16 cellular contexts compared by ENCODE assay signal in genomic region chr15:32636410-32636809, GRCh38. TPM values are rescaled to one million over a fixed set of nuclear protein-coding genes. Genes with fewer than 3 reads are reported as not detected.
"Had no signal": no experiment of that assay in that cellular context is flagged by ENCODE, and none has a peak within 500 bp of the region (broad histone marks: within the 10 kb centered on the region; RNA-seq: fewer than 3 reads in every experiment).

No MANE protein-coding gene starts in this region.

- H3K27ac ChIP-seq: body of pancreas, epithelial cell of prostate, gastrocnemius medialis, heart left ventricle, ovary, upper lobe of right lung, WERI-Rb-1 had no signal

- H3K4me3 Mint-ChIP-seq: activated naive CD8-positive, alpha-beta T cell; endodermal cell; naive thymus-derived CD8-positive, alpha-beta T cell; stimulated activated memory B cell treated with anti-CD40 and anti-IgM and Interleukin-4, amounts not matched to agents 10 μg/mL and 1 μg/mL and 100 μg/mL, for 72 hours; T-helper 17 cell had no signal

- H3K36me3 ChIP-seq: gastrocnemius medialis, ovary, upper lobe of right lung had no signal

- H3K4me1 ChIP-seq: body of pancreas, gastrocnemius medialis, heart left ventricle, upper lobe of right lung had no signal

- H3K27me3 ChIP-seq: body of pancreas, ovary had no signal

- H3K9me3 Mint-ChIP-seq: endodermal cell; naive thymus-derived CD8-positive, alpha-beta T cell; stimulated activated memory B cell treated with anti-CD40 and anti-IgM and Interleukin-4, amounts not matched to agents 10 μg/mL and 1 μg/mL and 100 μg/mL, for 72 hours had no signal

- H3K4me3 ChIP-seq: body of pancreas, gastrocnemius medialis, heart left ventricle, ovary, upper lobe of right lung had no signal

- H3K27ac Mint-ChIP-seq: activated naive CD8-positive, alpha-beta T cell; endodermal cell; naive thymus-derived CD8-positive, alpha-beta T cell; stimulated activated memory B cell treated with anti-CD40 and anti-IgM and Interleukin-4, amounts not matched to agents 10 μg/mL and 1 μg/mL and 100 μg/mL, for 72 hours; T-helper 17 cell had no signal

- H3K4me1 Mint-ChIP-seq: naive thymus-derived CD8-positive, alpha-beta T cell had no signal

- H3K9me3 ChIP-seq: body of pancreas, gastrocnemius medialis, heart left ventricle, ovary, upper lobe of right lung had no signal

- ATAC-seq: body of pancreas; gastrocnemius medialis; heart left ventricle; naive thymus-derived CD8-positive, alpha-beta T cell; sciatic nerve; T-helper 17 cell; upper lobe of right lung had no signal

- H3K27me3 Mint-ChIP-seq: activated naive CD8-positive, alpha-beta T cell; T-helper 17 cell had no signal

- DNase-seq: activated CD4-positive, alpha-beta T cell treated with anti-CD3 and anti-CD28 coated beads, Interleukin-2, amount 50 U/mL, for 4 hours; body of pancreas; endodermal cell; gastrocnemius medialis; heart left ventricle; kidney glomerular epithelial cell; naive thymus-derived CD8-positive, alpha-beta T cell; ovary; stimulated activated CD4-positive, alpha-beta T cell treated with anti-CD3 and anti-CD28 coated beads, Interleukin-4, amount 100 ng/mL, for 24 hours; T-helper 17 cell; upper lobe of right lung; WERI-Rb-1 had no signal

RNA-seq across cellular contexts. Expression of gene SCG5, which starts 5.1 kb away (rescaled TPM):
- total RNA-seq: naive thymus-derived CD8-positive, alpha-beta T cell had no signal
